Comparison of ENCODE assay signal across 10 cellular contexts in genomic region chr17:16463341-16464000, GRCh38. TPM values are rescaled to one million over a fixed set of nuclear protein-coding genes. Genes with fewer than 3 reads are reported as not detected.
DNase-seq lines count a peak whose midpoint lies in the region; ATAC-seq, FAIRE-seq and TF ChIP-seq lines count a peak whose summit lies in the region.
"Had no signal": no experiment of that assay in that cellular context is flagged by ENCODE, and none has a peak within 500 bp of the region (broad histone marks: within the 10 kb centered on the region; RNA-seq: fewer than 3 reads in every experiment).

No MANE protein-coding gene starts in this region.

- in situ Hi-C loops in SK-MEL-5 (cut with HindIII; ENCODE audit: low pct_unique_long_range_greater_than_20kb, low sequenced_read_pairs) = no loop called here

- H3K36me3 Mint-ChIP-seq in HFFc6 (ENCODE audit: low read depth) = no peaks in the 10 kb centered on the region
- H3K36me3 Mint-ChIP-seq in naive thymus-derived CD4-positive, alpha-beta T cell = peaks cover 0 to 7% (median 0%) of the 10 kb centered on the region in 5 donors

- TF ChIP-seq CTCF in HFFc6 (IDR thresholded peaks at IDR 0.05) (peak; percentile 66), fibroblast of villous mesenchyme (IDR thresholded peaks at IDR 0.05; ENCODE audit: insufficient read depth, low read depth, low read length) (peak; percentile 40)

- H3K36me3 ChIP-seq in small intestine (ENCODE audit: control insufficient read depth in 2 of 2, insufficient read depth in 2 of 2, low read length in 2 of 2) = peaks cover 3 to 15% of the 10 kb centered on the region in 2 donors
- H3K36me3 ChIP-seq in naive thymus-derived CD4-positive, alpha-beta T cell (ENCODE audit: control insufficient read depth in 2 of 3, insufficient read depth in 3 of 3, low read length in 3 of 3) = no peaks in the 10 kb centered on the region

- peak; percentile 63 for DNase-seq in HFFc6
- DNase-seq in SK-MEL-5 (ENCODE audit: low read depth, low spot score) = peak; percentile 70
- peak; percentile 88 for DNase-seq in fibroblast of villous mesenchyme (ENCODE audit: low read depth)
- peak; percentile 93 for DNase-seq in small intestine
- no peak for DNase-seq in NCI-H1048 (lab: John Stamatoyannopoulos, UW)
- DNase-seq in naive thymus-derived CD4-positive, alpha-beta T cell = no peak
- DNase-seq in HuH-7.5 (ENCODE audit: low spot score) = no peak

- H3K4me3 ChIP-seq in fibroblast of villous mesenchyme (ENCODE audit: low read depth, low read length) = no peak overlapping the region
- H3K4me3 ChIP-seq in small intestine (ENCODE audit: low read depth in 1 of 2, low read length in 2 of 2) = no peak overlapping the region
- no peak overlapping the region for H3K4me3 ChIP-seq in naive thymus-derived CD4-positive, alpha-beta T cell (ENCODE audit: low read length)

- POLR2A ChIA-PET in naive thymus-derived CD4-positive, alpha-beta T cell (lab: Charles Lee) = no interaction called here

- peak overlapping the region; percentile 94 to 96 for H3K27ac ChIP-seq in small intestine (ENCODE audit: low read depth in 1 of 2, low read length in 1 of 2)
- no peak overlapping the region for H3K27ac ChIP-seq in naive thymus-derived CD4-positive, alpha-beta T cell (ENCODE audit: low read depth, low read length)

- intact Hi-C loops in naive thymus-derived CD4-positive, alpha-beta T cell (cut with micrococcal nuclease) = no loop called here

- H3K4me1 Mint-ChIP-seq in HFFc6 (ENCODE audit: low read depth) = peaks cover 18% of the 10 kb centered on the region
- H3K4me1 Mint-ChIP-seq in naive thymus-derived CD4-positive, alpha-beta T cell = peaks cover 0 to 4% (median 1%) of the 10 kb centered on the region in 7 donors

- ATAC-seq in naive thymus-derived CD4-positive, alpha-beta T cell = no peak
- no peak for ATAC-seq in HG02759 (IDR thresholded peaks at IDR 0.05; ENCODE audit: unreplicated experiment)

- H3K27ac Mint-ChIP-seq in HFFc6 = no peak overlapping the region
- no peak overlapping the region for H3K27ac Mint-ChIP-seq in naive thymus-derived CD4-positive, alpha-beta T cell

- H3K27me3 Mint-ChIP-seq in HFFc6 (ENCODE audit: insufficient read depth) = peaks cover 5% of the 10 kb centered on the region; the same call in 1 of the 2 replicates
- H3K27me3 Mint-ChIP-seq in naive thymus-derived CD4-positive, alpha-beta T cell = no peaks in the 10 kb centered on the region

- peaks cover 7 to 17% of the 10 kb centered on the region in 2 donors for H3K4me1 ChIP-seq in small intestine (ENCODE audit: control insufficient read depth in 2 of 2, insufficient read depth in 1 of 2, low read depth in 1 of 2, low read length in 1 of 2)
- no peaks in the 10 kb centered on the region for H3K4me1 ChIP-seq in naive thymus-derived CD4-positive, alpha-beta T cell (ENCODE audit: control insufficient read depth in 2 of 2, insufficient read depth in 2 of 2, low read length in 2 of 2)

- CTCF ChIA-PET in naive thymus-derived CD4-positive, alpha-beta T cell (lab: Charles Lee) = interaction anchor here (4.3 kb wide), 1 partner anchor 11 kb away, joined by 19 read pairs; no protein-coding TSS in a partner anchor

- H3K27me3 ChIP-seq in small intestine (ENCODE audit: control insufficient read depth in 2 of 2, insufficient read depth in 2 of 2, low read length in 2 of 2) = no peaks in the 10 kb centered on the region
- no peaks in the 10 kb centered on the region for H3K27me3 ChIP-seq in naive thymus-derived CD4-positive, alpha-beta T cell (ENCODE audit: control insufficient read depth in 2 of 2, insufficient read depth in 2 of 2, low read length in 2 of 2)

- WGBS in small intestine, 3 donors = 24 to 56% (median 53%) methylated on average over 10 of the region's 10 CpGs

- no peaks in the 10 kb centered on the region for H3K9me3 Mint-ChIP-seq in HFFc6
- no peaks in the 10 kb centered on the region for H3K9me3 Mint-ChIP-seq in naive thymus-derived CD4-positive, alpha-beta T cell

- H3K9me3 ChIP-seq in small intestine (ENCODE audit: control insufficient read depth, low read depth) = no peaks in the 10 kb centered on the region
- H3K9me3 ChIP-seq in naive thymus-derived CD4-positive, alpha-beta T cell (ENCODE audit: control insufficient read depth in 2 of 3, low read length in 3 of 3) = no peaks in the 10 kb centered on the region

- no peak for FAIRE-seq in small intestine (lab: Jason Lieb, UNC)
- FAIRE-seq: GM18507, keratinocyte had no signal

- no peak overlapping the region for H3K4me3 Mint-ChIP-seq in HFFc6
- H3K4me3 Mint-ChIP-seq in naive thymus-derived CD4-positive, alpha-beta T cell = no peak overlapping the region

RNA-seq across cellular contexts. Expression of gene LRRC75A, which starts 28.5 kb away (rescaled TPM):
- total RNA-seq in HFFc6 (2021; fragmentation: NEBNext Ultra II Directional; extraction: Animal tissue kit (Norgen Biotek cat#: 25700)) = under 1 TPM; 0.14 to 0.57 (median 0.27) TPM
- 5.1 and 5.3 TPM in 2 replicates for total RNA-seq in SK-MEL-5 (2014; rRNA removed; shearing (Covaris generic))
- polyA plus RNA-seq in SK-MEL-5 (2015; cell fraction: cytosol; rRNA removed) = 3.1 and 6.2 TPM in 2 replicates
- 5.9 and 7.4 TPM in 2 replicates for polyA plus RNA-seq in SK-MEL-5 (2015; cell fraction: nucleus; rRNA removed)
- total RNA-seq in fibroblast of villous mesenchyme = 0.32 and 2.6 TPM in 2 replicates
- 100 to 1,000 TPM in 1 of 3 donors, 10 to 100 TPM in 2; 30.5 to 130 (median 80.5) TPM for polyA plus RNA-seq in small intestine
- 1 to 10 TPM in 4 of 5 experiments, under 1 TPM in 1; 0.92 to 5.2 (median 3.8) TPM for total RNA-seq in naive thymus-derived CD4-positive, alpha-beta T cell
- 1 to 10 TPM; 1.7 to 2.6 TPM for polyA plus RNA-seq in naive thymus-derived CD4-positive, alpha-beta T cell
- polyA plus RNA-seq: keratinocyte had no signal

RNA-seq across cellular contexts. Expression of gene TRPV2, which starts 48.1 kb away (rescaled TPM):
- 10 to 100 TPM in 4 of 6 experiments, 1 to 10 TPM in 2; 2.9 to 19.5 (median 18.1) TPM for total RNA-seq in HFFc6 (2021; fragmentation: NEBNext Ultra II Directional; extraction: Animal tissue kit (Norgen Biotek cat#: 25700))
- 208 and 236 TPM in 2 replicates for total RNA-seq in SK-MEL-5 (2014; rRNA removed; shearing (Covaris generic))
- polyA plus RNA-seq in SK-MEL-5 (2015; cell fraction: cytosol; rRNA removed) = 191 and 204 TPM in 2 replicates
- polyA plus RNA-seq in SK-MEL-5 (2015; cell fraction: nucleus; rRNA removed) = 139 and 188 TPM in 2 replicates
- total RNA-seq in fibroblast of villous mesenchyme = 53.5 and 106 TPM in 2 replicates
- 1 to 10 TPM in 2 of 3 donors, under 1 TPM in 1; 0.45 to 9.3 (median 3.8) TPM for polyA plus RNA-seq in small intestine
- total RNA-seq in naive thymus-derived CD4-positive, alpha-beta T cell = 100 to 1,000 TPM in 1 of 5 experiments, 10 to 100 TPM in 4; 66.8 to 141 (median 80.0) TPM
- polyA plus RNA-seq in naive thymus-derived CD4-positive, alpha-beta T cell = 100 to 1,000 TPM in 1 of 2 donors, 10 to 100 TPM in 1; 78.7 to 104 TPM

Comparison
In these comparisons a context has a peak if more than half of its experiments do, and no peak if none do; other contexts are left out.
1. DNase-seq: peak in HFFc6 (single experiment), SK-MEL-5 (single experiment), fibroblast of villous mesenchyme (single experiment) and small intestine (single experiment); none in NCI-H1048 (single experiment), naive thymus-derived CD4-positive, alpha-beta T cell (0 of 9) and HuH-7.5 (single experiment).